ENCODE assay signal across 8 cellular contexts in genomic region chr6:150865406-150866146, GRCh38. TPM values are rescaled to one million over a fixed set of nuclear protein-coding genes. Genes with fewer than 3 reads are reported as not detected.
DNase-seq lines count a peak whose midpoint lies in the region; TF ChIP-seq lines count a peak whose summit lies in the region.

Gene MTHFD1L (plus strand): TSS chr6:150865702. CDS start chr6:150865823, 121 bp downstream.

- peaks cover 3% of the 10 kb centered on the region for H3K36me3 Mint-ChIP-seq in neural progenitor cell

- POLR2A ChIA-PET in RWPE1 (lab: Yijun Ruan, JAX; ENCODE audit: low non-redundant PET): no interaction called here

- peaks cover 38% of the 10 kb centered on the region for H3K79me2 ChIP-seq in neural progenitor cell (ENCODE audit: low read depth)

- DNase-seq in DMS153 (lab: John Stamatoyannopoulos, UW) (peak; percentile 48), GM20000 (ENCODE audit: low spot score) (peak; percentile 90), HT-29 (ENCODE audit: low spot score) (peak; percentile 73), RWPE1 (ENCODE audit: low spot score) (peak; percentile 88), activated gamma-delta T cell (lab: John Stamatoyannopoulos, UW) (peak; percentile 61), foreskin fibroblast (peak; percentile 89 to 96), neural progenitor cell (ENCODE audit: low spot score) (peak; percentile 90), stromal cell of bone marrow (ENCODE audit: low read depth) (peak; percentile 76)

- no peaks in the 10 kb centered on the region for H3K36me3 ChIP-seq in neural progenitor cell

- TF ChIP-seq CTCF in GM20000 (IDR thresholded peaks at IDR 0.05; ENCODE audit: extremely low read depth, missing control alignments) (peak; percentile 78), RWPE1 (conservative IDR thresholded peaks at IDR 0.05; ENCODE audit: low read depth) (peak; percentile 80), foreskin fibroblast (IDR thresholded peaks at IDR 0.05; ENCODE audit: low read depth, low read length) (peak; percentile 37), neural progenitor cell (IDR thresholded peaks at IDR 0.05) (peak; percentile 72)

- CTCF ChIA-PET in RWPE1 (lab: Yijun Ruan, JAX): interaction anchor here (0.6 to 2.1 kb wide), 6 partner anchors 11 to 1051 kb away, joined by 3 to 14 read pairs (median 4); no protein-coding TSS in a partner anchor

- no peaks in the 10 kb centered on the region for H3K9me3 Mint-ChIP-seq in neural progenitor cell

- peak within 1 kb of the TSS; percentile 89 for H3K27ac ChIP-seq in RWPE1
- peak within 1 kb of the TSS; percentile 78 for H3K27ac ChIP-seq in neural progenitor cell

- H3K9ac ChIP-seq in neural progenitor cell: peak within 1 kb of the TSS; percentile 68

- no peaks in the 10 kb centered on the region for H3K27me3 ChIP-seq in neural progenitor cell

- peak within 1 kb of the TSS; percentile 96 for H3K4me3 Mint-ChIP-seq in neural progenitor cell

- no peaks in the 10 kb centered on the region for H4K20me1 ChIP-seq in neural progenitor cell (ENCODE audit: low read depth)

- peaks cover 8% of the 10 kb centered on the region for H3K27me3 Mint-ChIP-seq in neural progenitor cell (ENCODE audit: insufficient read depth, low read depth)

- H3K4me1 Mint-ChIP-seq in neural progenitor cell: peaks cover 11% of the 10 kb centered on the region

- H3F3A ChIP-seq in neural progenitor cell (ENCODE audit: low read depth): peaks cover 15% of the 10 kb centered on the region

- no peaks in the 10 kb centered on the region for H3K4me1 ChIP-seq in neural progenitor cell

- peak within 1 kb of the TSS; percentile 89 for H3K4me2 ChIP-seq in neural progenitor cell

- H3K4me3 ChIP-seq in foreskin fibroblast (ENCODE audit: low read depth in 1 of 2, low read length in 2 of 2) (peak within 1 kb of the TSS; percentile 68 to 93), neural progenitor cell (peak within 1 kb of the TSS; percentile 80)

- peak within 1 kb of the TSS; percentile 96 for H2AFZ ChIP-seq in neural progenitor cell (replicated peaks)

- H3K9me3 ChIP-seq in neural progenitor cell (ENCODE audit: low read depth): no peaks in the 10 kb centered on the region

- H3K27ac Mint-ChIP-seq in neural progenitor cell: peak within 1 kb of the TSS; percentile 50

RNA-seq across cellular contexts. Expression of gene MTHFD1L, which starts in this region (rescaled TPM):
- total RNA-seq in HT-29 (2014; rRNA removed; shearing (Covaris generic)): 14.7 and 16.4 TPM in 2 replicates
- 26.3 and 32.5 TPM in 2 replicates for total RNA-seq in neural progenitor cell (ENCODE audit: low replicate concordance)

Comparison
In these comparisons a context has a peak if more than half of its experiments do, and no peak if none do; other contexts are left out.
1. Peak in every context shown above with its lines: DNase-seq, H3K4me3 ChIP-seq and H3K27ac ChIP-seq.